Comparison of ENCODE assay signal across 8 cellular contexts in the genomic region with DNA sequence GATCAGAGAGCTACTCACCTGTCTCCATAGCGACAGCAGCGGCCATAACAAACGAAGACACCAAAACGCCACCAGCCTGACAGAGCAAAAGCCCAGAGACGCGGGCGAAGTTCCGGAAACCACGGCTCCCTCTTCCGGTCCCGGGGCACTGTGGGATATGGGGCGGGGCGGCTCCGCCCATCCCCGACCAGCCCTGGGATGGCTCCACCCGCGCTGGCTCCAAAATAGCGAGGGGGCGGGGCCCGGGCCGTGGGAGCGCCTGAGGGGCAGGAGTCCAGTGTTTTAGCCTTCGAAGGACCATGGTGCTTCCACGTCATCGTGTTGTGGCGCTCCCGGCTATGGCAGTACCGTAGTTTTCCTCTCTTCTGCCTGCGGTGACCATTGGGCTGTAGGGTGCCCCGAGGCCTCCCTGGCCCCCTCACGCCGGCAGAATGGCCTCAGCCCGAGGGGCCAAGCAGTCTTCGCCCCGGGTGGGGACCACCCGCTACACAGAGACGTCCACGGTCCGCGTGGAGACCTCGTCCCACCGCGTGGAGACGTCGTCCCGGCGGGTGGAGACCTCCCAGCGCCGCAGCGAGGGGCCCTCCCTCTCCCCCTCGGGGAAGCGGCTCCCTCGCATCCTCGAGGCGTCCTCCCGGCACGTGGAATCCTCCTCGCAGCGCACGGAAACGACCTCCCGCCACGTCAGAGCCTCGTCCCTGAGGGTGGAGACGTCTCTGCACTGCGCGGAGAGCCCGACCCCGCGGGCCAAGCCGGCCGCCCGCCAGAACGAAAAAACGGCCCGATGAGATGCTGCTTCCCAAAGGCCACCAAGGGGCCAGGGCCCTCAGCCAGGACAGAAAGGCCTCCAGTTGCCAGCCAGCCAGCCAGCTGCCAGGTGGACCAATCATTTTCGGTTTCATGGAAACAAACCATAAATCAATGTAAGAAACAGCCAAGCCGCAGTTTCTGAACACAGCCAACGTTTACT. TPM values are rescaled to one million over a fixed set of nuclear protein-coding genes. Genes with fewer than 3 reads are reported as not detected.
A peak's percentile ranks its signal among the peaks of the same experiment; 100 is the strongest.
DNase-seq lines count a peak whose midpoint lies in the region; ATAC-seq, FAIRE-seq and TF ChIP-seq lines count a peak whose summit lies in the region.

A gene (plus strand): TSS at position 280 of the 970 bp plus-strand sequence. CDS start 152 bp downstream, at position 432.
A gene (minus strand): TSS at position 123 of the 970 bp plus-strand sequence. CDS start 77 bp downstream, at position 46.

- intact Hi-C loops in kidney (cut with DNase I) = no loop called here

- peaks cover 11 to 18% of the 10 kb centered on the region in 2 donors for H3K36me3 ChIP-seq in kidney (ENCODE audit: control insufficient read depth in 1 of 2, insufficient read depth in 2 of 2, low read length in 2 of 2)

- H3K4me1 ChIP-seq in kidney (ENCODE audit: control insufficient read depth in 1 of 2, insufficient read depth in 1 of 2, low read depth in 1 of 2, low read length in 2 of 2) = peaks cover 30 to 31% of the 10 kb centered on the region in 2 donors

- DNase-seq in AG09319 (ENCODE audit: extremely low read depth, low read depth) (peak; percentile 72), NCI-H460 (ENCODE audit: extremely low read depth, low read depth) (peak; percentile 89), cerebellum (ENCODE audit: low spot score) (peak; percentile 96), kidney (peak; percentile 97)
- DNase-seq in activated CD4-positive, alpha-beta T cell treated with anti-CD3 and anti-CD28 coated beads for 1 hour = peak; percentile 89
- DNase-seq in stimulated activated CD4-positive, alpha-beta T cell treated with anti-CD3 and anti-CD28 coated beads, Interleukin-15, amount 100 ng/mL, for 1 hour (ENCODE audit: low read depth in 1 of 2, low spot score in 1 of 2) = peak; percentile 90 to 91

- ATAC-seq in GM19043 (IDR thresholded peaks at IDR 0.05; ENCODE audit: low read depth, unreplicated experiment) (peak; percentile 94), HG03354 (IDR thresholded peaks at IDR 0.05; ENCODE audit: poor library complexity, severe bottlenecking, unreplicated experiment) (peak; percentile 89)

- FAIRE-seq in kidney (lab: Jason Lieb, UNC) = peak; percentile 13

- no peaks in the 10 kb centered on the region for H3K9me3 ChIP-seq in kidney (ENCODE audit: control insufficient read depth in 1 of 2, low read length in 2 of 2)

- TF ChIP-seq CTCF in AG09319 (IDR thresholded peaks at IDR 0.05; ENCODE audit: low read depth, low read length) (no peak), kidney (IDR thresholded peaks at IDR 0.05; ENCODE audit: borderline replicate concordance, extremely low read depth, insufficient read depth) (no peak)

- peak within 1 kb of the TSS; percentile 77 to 84 for H3K27ac ChIP-seq in kidney (ENCODE audit: low read depth in 2 of 2, low read length in 2 of 2)

- H3K4me3 ChIP-seq in kidney (ENCODE audit: low read length in 2 of 2) = peak within 1 kb of the TSS; percentile 93 to 100

- peak within 1 kb of the TSS; percentile 83 to 96 for H3K9ac ChIP-seq in kidney (ENCODE audit: low read length in 2 of 2)

RNA-seq across cellular contexts. Expression of the first gene that starts in this region (rescaled TPM):
- 0.22 and 0.32 TPM in 2 replicates for total RNA-seq in NCI-H460 (2014; rRNA removed; shearing (Covaris generic))
- polyA plus RNA-seq in NCI-H460 (2014; cell fraction: nucleus; rRNA removed) = 0.36 and 1.5 TPM in 2 replicates
- total RNA-seq in cerebellum (2.5 TPM), kidney (3.4 TPM)
- polyA plus RNA-seq in kidney (ENCODE audit: insufficient read depth, low read depth, low replicate concordance) = 3.7 TPM

RNA-seq across cellular contexts. Expression of the second gene that starts in this region (rescaled TPM):
- 17.4 and 21.2 TPM in 2 replicates for total RNA-seq in NCI-H460 (2014; rRNA removed; shearing (Covaris generic))
- 8.3 and 17.9 TPM in 2 replicates for polyA plus RNA-seq in NCI-H460 (2014; cell fraction: nucleus; rRNA removed)
- total RNA-seq in cerebellum (11.1 TPM), kidney (15.9 TPM)
- polyA plus RNA-seq in kidney (ENCODE audit: insufficient read depth, low read depth, low replicate concordance) = 21.0 TPM

Comparison
In these comparisons a context has a peak if more than half of its experiments do, and no peak if none do; other contexts are left out.
1. Peak in every context shown above with its lines: DNase-seq, ATAC-seq, H3K4me3 ChIP-seq and H3K27ac ChIP-seq.